ENCODE assay signal across 22 cellular contexts in genomic region chr6:77430506-77430905, GRCh38. TPM values are rescaled to one million over a fixed set of nuclear protein-coding genes. Genes with fewer than 3 reads are reported as not detected.
"Had no signal": no experiment of that assay in that cellular context is flagged by ENCODE, and none has a peak within 500 bp of the region (broad histone marks: within the 10 kb centered on the region; RNA-seq: fewer than 3 reads in every experiment).

No MANE protein-coding gene starts in this region.

- H3K36me3 Mint-ChIP-seq: mesothelial cell of epicardium; naive B cell; naive thymus-derived CD8-positive, alpha-beta T cell had no signal

- H3K36me3 ChIP-seq: esophagus muscularis mucosa, gastrocnemius medialis, heart right ventricle, left lung, lower lobe of right lung had no signal

- H3K27me3 Mint-ChIP-seq: naive B cell had no signal

- ATAC-seq: gastrocnemius medialis; heart right ventricle; left cardiac atrium; left lung; left ventricle myocardium superior; lower lobe of right lung; mucosa of descending colon; naive thymus-derived CD8-positive, alpha-beta T cell had no signal

- H3K27me3 ChIP-seq: dorsolateral prefrontal cortex, esophagus muscularis mucosa, gastrocnemius medialis, heart right ventricle, left lung had no signal

- H3K27ac ChIP-seq: coronary artery, dorsolateral prefrontal cortex, esophagus muscularis mucosa, gastrocnemius medialis, heart right ventricle, left lung, lower lobe of right lung had no signal

- H3K4me1 ChIP-seq: gastrocnemius medialis, heart right ventricle, left lung, lower lobe of right lung had no signal

- DNase-seq: dermis blood vessel endothelial cell; dorsolateral prefrontal cortex; effector CD4-positive, alpha-beta T cell; effector memory CD4-positive, alpha-beta T cell; foreskin melanocyte; gastrocnemius medialis; glutamatergic neuron; head of caudate nucleus; heart right ventricle; hippocampal formation; left cardiac atrium; left lung; left ventricle myocardium superior; lower lobe of right lung; mesenchymal stem cell; mucosa of descending colon; naive B cell; naive thymus-derived CD8-positive, alpha-beta T cell had no signal

- H3K27ac Mint-ChIP-seq: mesothelial cell of epicardium; naive B cell; naive thymus-derived CD8-positive, alpha-beta T cell had no signal

- H3K4me3 Mint-ChIP-seq: mesothelial cell of epicardium; naive B cell; naive thymus-derived CD8-positive, alpha-beta T cell had no signal

- H3K4me1 Mint-ChIP-seq: mesothelial cell of epicardium; naive B cell; naive thymus-derived CD8-positive, alpha-beta T cell had no signal

- H3K9me3 ChIP-seq: esophagus muscularis mucosa, gastrocnemius medialis, heart right ventricle, left lung, lower lobe of right lung, mucosa of descending colon had no signal

- H3K9me3 Mint-ChIP-seq: mesothelial cell of epicardium had no signal

- H3K4me3 ChIP-seq: coronary artery, dorsolateral prefrontal cortex, esophagus muscularis mucosa, gastrocnemius medialis, heart right ventricle, left lung, lower lobe of right lung, mucosa of descending colon had no signal

RNA-seq across cellular contexts. Expression of gene HTR1B, which starts 32.8 kb away (rescaled TPM):
- total RNA-seq: epithelial cell of proximal tubule; gastrocnemius medialis; left cardiac atrium; left ventricle myocardium superior; naive thymus-derived CD8-positive, alpha-beta T cell had no signal
